In the genomic region with DNA sequence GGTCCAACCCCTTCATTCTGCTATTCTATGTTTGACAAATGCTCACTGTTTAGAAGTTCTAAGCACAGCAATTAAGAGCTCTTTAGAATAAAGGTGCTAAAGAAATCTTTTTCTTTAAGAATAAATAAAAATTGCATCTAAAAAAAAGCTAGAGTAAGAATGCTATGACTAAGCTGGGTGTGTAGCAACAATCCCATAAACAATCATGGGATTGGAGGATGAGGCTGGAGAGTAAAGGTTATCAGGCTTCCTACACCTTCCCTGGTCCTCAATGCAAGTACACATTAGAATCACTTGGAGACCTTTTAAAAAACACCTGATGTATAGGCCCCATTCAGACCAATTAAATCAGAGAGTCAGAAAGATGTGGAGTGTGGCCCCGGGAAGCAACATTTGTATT, we compare ENCODE assay signal across 26 cellular contexts.
DNase-seq lines count a peak whose midpoint lies in the region; ATAC-seq and TF ChIP-seq lines count a peak whose summit lies in the region.
"Had no signal": no experiment of that assay in that cellular context is flagged by ENCODE, and none has a peak within 500 bp of the region (broad histone marks: within the 10 kb centered on the region; RNA-seq: fewer than 3 reads in every experiment).

No MANE protein-coding gene starts in this region.

- H3K4me1 ChIP-seq in IMR-90 (ENCODE audit: control insufficient read depth, insufficient read depth, low read length) (peaks cover 2% of the 10 kb centered on the region), mesenchymal stem cell (ENCODE audit: control insufficient read depth, insufficient read depth, low read depth, low read length) (no peaks in the 10 kb centered on the region)
- H3K4me1 ChIP-seq: ascending aorta, tibial nerve had no signal

- peaks cover 12% of the 10 kb centered on the region; the same call in 1 of the 2 replicates for H3K9me1 ChIP-seq in IMR-90 (ENCODE audit: insufficient read depth, low read length)

- POLR2A ChIA-PET in IMR-90 (lab: Charles Lee; ENCODE audit: unreplicated experiment), result no interaction called here

- intact Hi-C loops in IMR-90 (cut with micrococcal nuclease), result no loop called here

- CTCF ChIA-PET in IMR-90 (lab: Yijun Ruan, JAX), result interaction anchor here (4.6 kb wide), 1 partner anchor 8 kb away, joined by 24 read pairs; no protein-coding TSS in a partner anchor

- H2BK15ac ChIP-seq in IMR-90 (ENCODE audit: low read depth, low read length) (no peak overlapping the region), mesenchymal stem cell (ENCODE audit: low read depth, poor library complexity, severe bottlenecking) (no peak overlapping the region)

- H2AFZ ChIP-seq in IMR-90 (replicated peaks; ENCODE audit: low read length, poor library complexity) (no peak overlapping the region), mesenchymal stem cell (ENCODE audit: low read depth, low read length) (no peak overlapping the region)

- H3K36me3 ChIP-seq in IMR-90 (ENCODE audit: control insufficient read depth, insufficient read depth, low read length) (peaks cover 1% of the 10 kb centered on the region), mesenchymal stem cell (ENCODE audit: control insufficient read depth in 1 of 2, insufficient read depth in 2 of 2, low read depth in 1 of 2, low read length in 2 of 2) (peaks cover 8 to 11% of the 10 kb centered on the region in 2 experiments)
- H3K36me3 ChIP-seq: ascending aorta had no signal

- H2BK5ac ChIP-seq in IMR-90 (ENCODE audit: low read depth, low read length, poor library complexity, severe bottlenecking) (no peak overlapping the region), mesenchymal stem cell (ENCODE audit: low read depth, low read length, poor library complexity, severe bottlenecking) (no peak overlapping the region)

- no peak overlapping the region for H3K18ac ChIP-seq in IMR-90 (ENCODE audit: low read depth, low read length)
- H3K18ac ChIP-seq in mesenchymal stem cell (ENCODE audit: low read depth in 1 of 2, low read length in 2 of 2), result no peak overlapping the region

- H3K27me3 ChIP-seq in IMR-90 (ENCODE audit: control insufficient read depth, insufficient read depth, low read length) (no peaks in the 10 kb centered on the region), mesenchymal stem cell (ENCODE audit: control insufficient read depth in 1 of 2, insufficient read depth in 1 of 2, low read length in 2 of 2) (no peaks in the 10 kb centered on the region)
- H3K27me3 ChIP-seq: ascending aorta, tibial nerve had no signal

- H2BK12ac ChIP-seq in mesenchymal stem cell (ENCODE audit: low read length in 2 of 2), result no peak overlapping the region

- H3K9me3 ChIP-seq in IMR-90 (ENCODE audit: control insufficient read depth, insufficient read depth, low read length) (0 out of 2 replicates have a peak, but pooled peaks cover 2% of the 10 kb centered on the region), mesenchymal stem cell (ENCODE audit: control insufficient read depth, low read length) (no peaks in the 10 kb centered on the region)
- H3K9me3 ChIP-seq: ascending aorta had no signal

- ATAC-seq in IMR-90 (ENCODE audit: low read depth), result peak; percentile 72
- no peak for ATAC-seq in HG02588 (IDR thresholded peaks at IDR 0.05; ENCODE audit: unreplicated experiment)
- no peak for ATAC-seq in GM19463 (IDR thresholded peaks at IDR 0.05; ENCODE audit: unreplicated experiment)
- ATAC-seq: esophagus mucosa had no signal

- H3K4me3 ChIP-seq in IMR-90 (ENCODE audit: insufficient read depth, low read depth, low read length) (no peak overlapping the region), epithelial cell of esophagus (ENCODE audit: low read length) (no peak overlapping the region), mesenchymal stem cell (ENCODE audit: insufficient read depth in 1 of 2, low read depth in 1 of 2, low read length in 2 of 2) (no peak overlapping the region)
- H3K4me3 ChIP-seq: ascending aorta, SK-N-MC, tibial nerve had no signal

- H4K91ac ChIP-seq in IMR-90 (ENCODE audit: insufficient read depth, low read depth, low read length), result no peak overlapping the region
- H4K91ac ChIP-seq in mesenchymal stem cell (ENCODE audit: low read length), result no peak overlapping the region

- H3K4ac ChIP-seq in IMR-90 (ENCODE audit: low read depth, low read length) (no peak overlapping the region), mesenchymal stem cell (ENCODE audit: low read depth in 1 of 2, low read length in 2 of 2) (no peak overlapping the region)

- H4K8ac ChIP-seq in IMR-90 (ENCODE audit: low read depth in 2 of 2, low read length in 2 of 2) (no peak overlapping the region), mesenchymal stem cell (ENCODE audit: low read length) (no peak overlapping the region)

- no peak overlapping the region for H4K5ac ChIP-seq in IMR-90 (ENCODE audit: low read depth, low read length)

- H3K56ac ChIP-seq in IMR-90 (ENCODE audit: extremely low read depth, insufficient read depth, low read length), result no peak overlapping the region

- no peak overlapping the region for H2AK5ac ChIP-seq in IMR-90 (ENCODE audit: low read depth, low read length)
- no peak overlapping the region for H2AK5ac ChIP-seq in mesenchymal stem cell (ENCODE audit: low read length, severe bottlenecking)

- no peaks in the 10 kb centered on the region for H4K20me1 ChIP-seq in IMR-90 (ENCODE audit: insufficient read depth, low read length)

- dilution Hi-C loops in IMR-90 (cut with HindIII; ENCODE audit: low sequenced_read_pairs, unreplicated experiment), result no loop called here

- no peak overlapping the region for H2AK9ac ChIP-seq in IMR-90 (replicated peaks; ENCODE audit: low read depth, low read length, poor library complexity)

- H3K23ac ChIP-seq in IMR-90 (ENCODE audit: low read depth, low read length) (no peak overlapping the region), mesenchymal stem cell (ENCODE audit: low read length in 2 of 2) (no peak overlapping the region)

- no peak for TF ChIP-seq RAD21 in IMR-90 (IDR thresholded peaks at IDR 0.05; ENCODE audit: low read length)

- H3K79me1 ChIP-seq in IMR-90 (ENCODE audit: low read depth in 1 of 2, low read length in 2 of 2) (peaks cover 15 to 26% of the 10 kb centered on the region in 2 experiments), mesenchymal stem cell (replicated peaks; ENCODE audit: low read length, poor library complexity, severe bottlenecking) (peaks cover 18% of the 10 kb centered on the region)

- H2BK120ac ChIP-seq in IMR-90 (ENCODE audit: low read depth, low read length) (no peak overlapping the region), mesenchymal stem cell (ENCODE audit: low read depth, low read length) (no peak overlapping the region)

- DNase-seq in AG20443 (ENCODE audit: low spot score), result peak; percentile 50
- DNase-seq in IMR-90, result peak; percentile 55
- DNase-seq in epithelial cell of esophagus (ENCODE audit: low read depth), result peak; percentile 50
- DNase-seq in mesenchymal stem cell, result peak; percentile 46
- no peak for DNase-seq in NCI-H128 (lab: John Stamatoyannopoulos, UW; ENCODE audit: unreplicated experiment)
- DNase-seq: activated B cell treated with CpG ODN at 0.5 μM for 24 hours; activated CD4-positive, alpha-beta T cell treated with anti-CD3 and anti-CD28 coated beads, Interleukin-2, amount 50 U/mL, for 1 hour; activated gamma-delta T cell; activated naive CD8-positive, alpha-beta T cell treated with anti-CD3 and anti-CD28 coated beads for 36 hours; activated T-cell treated with anti-CD3 and anti-CD28 coated beads, Interleukin-2, amount 50 U/mL, for 1 hour; dermis blood vessel endothelial cell; endodermal cell; hypothalamus; MV-4-11; NCI-H146; NCI-H510A treated with DMSO at 0.1 percent for 48 hours; nephron progenitor cell; NK-92 treated with Interleukin-12 subunit alpha and Interleukin-12 subunit beta, amount 100 ng/mL, for 24 hours had no signal

- WGBS in IMR-90 (ENCODE audit: extremely low coverage in 2 of 2, insufficient read length in 1 of 2), 2 experiments, result no CpG with 5 or more reads among the region's 1 CpG
- whole genome bisulfite sequencing in mesenchymal stem cell, result no CpG with 5 or more reads among the region's 1 CpG

- H3K27ac ChIP-seq in IMR-90 (ENCODE audit: insufficient read depth, low read length) (no peak overlapping the region), mesenchymal stem cell (ENCODE audit: low read length, poor library complexity, severe bottlenecking) (no peak overlapping the region)
- H3K27ac ChIP-seq: ascending aorta, HL-60, KMS-11, SK-N-MC, tibial nerve had no signal

- no peak overlapping the region for H3K14ac ChIP-seq in IMR-90 (replicated peaks; ENCODE audit: low read depth, low read length)
- no peak overlapping the region for H3K14ac ChIP-seq in mesenchymal stem cell (ENCODE audit: low read length in 2 of 2)

- in situ Hi-C loops in IMR-90 (cut with MboI; ENCODE audit: low sequenced_read_pairs), result no loop called here

- BruUV-seq in IMR-90 (replicated peaks; lab: Mats Ljungman, UMichigan), result no TSS peak

- TF ChIP-seq POLR2A in IMR-90 (IDR thresholded peaks at IDR 0.05; ENCODE audit: low read depth, low read length), result no peak

- H3K4me2 ChIP-seq in IMR-90 (ENCODE audit: low read depth, low read length) (no peak overlapping the region), mesenchymal stem cell (ENCODE audit: low read length, poor library complexity, severe bottlenecking) (no peak overlapping the region)
- H3K4me2 ChIP-seq: KMS-11 had no signal

- H2BK20ac ChIP-seq in IMR-90 (ENCODE audit: low read depth, low read length), result no peak overlapping the region

- H3K9ac ChIP-seq in IMR-90 (ENCODE audit: low read depth, low read length), result no peak overlapping the region
- no peak overlapping the region for H3K9ac ChIP-seq in mesenchymal stem cell (ENCODE audit: low read length)
- H3K9ac ChIP-seq: KMS-11 had no signal

- TF ChIP-seq CTCF in IMR-90 (conservative IDR thresholded peaks at IDR 0.05; ENCODE audit: low read depth, low read length), result no peak
- no peak for TF ChIP-seq CTCF in epithelial cell of esophagus (IDR thresholded peaks at IDR 0.05; ENCODE audit: insufficient read depth, low read depth, low read length, missing control alignments)

TF ChIP-seq in IMR-90, 13 proteins besides CTCF, POLR2A, EP300 and RAD21:
- no peak for TF ChIP-seq NFE2L2 (IDR thresholded peaks at IDR 0.05; ENCODE audit: low read depth, low read length)
- no peak for TF ChIP-seq MAFK (IDR thresholded peaks at IDR 0.05; ENCODE audit: low read depth, low read length)
- TF ChIP-seq FOS (IDR thresholded peaks at IDR 0.05; ENCODE audit: low read depth, low read length), result no peak
- no peak for TF ChIP-seq CHD1 (IDR thresholded peaks at IDR 0.05; ENCODE audit: low read depth, low read length)
- peak; percentile 86 for TF ChIP-seq CEBPB (IDR thresholded peaks at IDR 0.05; ENCODE audit: low read depth, low read length)
